ENCODE assay signal across 10 cellular contexts in the genomic region with DNA sequence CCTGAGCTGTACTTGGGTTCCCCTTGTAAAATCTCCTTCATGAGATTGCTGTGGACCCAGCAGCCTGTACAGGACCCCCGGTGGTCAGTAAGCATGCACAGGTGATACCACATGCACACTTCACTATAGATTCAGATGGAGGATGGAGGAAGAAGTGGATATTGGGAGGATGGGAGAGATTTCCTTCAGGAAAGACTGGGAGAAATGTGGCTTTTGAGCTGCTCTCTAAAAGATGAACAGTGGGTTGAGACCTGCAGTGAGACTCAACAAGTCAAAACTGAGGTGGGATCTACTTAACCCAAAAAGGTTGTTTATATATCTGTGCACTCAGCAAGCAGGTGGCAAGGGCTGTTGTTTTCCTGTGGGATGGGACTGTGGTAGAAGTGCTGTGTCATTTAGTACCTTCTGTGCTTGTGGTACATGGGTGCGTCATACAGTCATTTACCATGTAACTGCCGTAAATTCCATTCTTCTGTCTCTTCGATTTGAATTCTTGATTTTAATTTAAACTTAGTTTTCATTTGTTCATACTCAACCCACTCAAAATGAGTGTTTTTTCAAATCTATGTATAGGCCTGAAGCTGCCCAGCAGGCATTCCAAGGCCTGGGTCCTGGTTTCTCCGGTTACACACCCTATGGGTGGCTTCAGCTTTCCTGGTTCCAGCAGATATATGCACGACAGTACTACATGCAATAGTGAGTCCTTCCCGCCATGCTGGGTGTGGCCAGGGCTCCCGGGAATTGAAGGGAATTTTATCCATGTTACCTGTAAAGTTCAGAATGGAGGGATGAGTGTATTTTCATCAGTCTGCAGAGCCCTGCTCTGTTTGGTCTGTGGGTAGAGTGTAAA. TPM values are rescaled to one million over a fixed set of nuclear protein-coding genes. Genes with fewer than 3 reads are reported as not detected.
DNase-seq lines count a peak whose midpoint lies in the region; ATAC-seq, FAIRE-seq and TF ChIP-seq lines count a peak whose summit lies in the region.
"Had no signal": no experiment of that assay in that cellular context is flagged by ENCODE, and none has a peak within 500 bp of the region (broad histone marks: within the 10 kb centered on the region; RNA-seq: fewer than 3 reads in every experiment).

No MANE protein-coding gene starts in this region.

- H3K36me3 Mint-ChIP-seq in CD4-positive, CD25-positive, alpha-beta regulatory T cell: peaks cover 70% of the 10 kb centered on the region
- peaks cover 97% of the 10 kb centered on the region for H3K36me3 Mint-ChIP-seq in activated CD4-positive, alpha-beta memory T cell treated with anti-CD3 and anti-CD28 coated beads, Interleukin-2, amount 10 ng/mL, durations not matched to agents 7 days and 5 days (ENCODE audit: low read depth)

- H3K4me1 Mint-ChIP-seq in CD4-positive, CD25-positive, alpha-beta regulatory T cell: peaks cover 44 to 80% (median 64%) of the 10 kb centered on the region in 4 donors
- H3K4me1 Mint-ChIP-seq in activated CD4-positive, alpha-beta memory T cell treated with anti-CD3 and anti-CD28 coated beads, Interleukin-2, amount 10 ng/mL, durations not matched to agents 7 days and 5 days: peaks cover 88% of the 10 kb centered on the region

- H3K27me3 Mint-ChIP-seq in CD4-positive, CD25-positive, alpha-beta regulatory T cell: no peaks in the 10 kb centered on the region
- H3K27me3 Mint-ChIP-seq in activated CD4-positive, alpha-beta memory T cell treated with anti-CD3 and anti-CD28 coated beads, Interleukin-2, amount 10 ng/mL, durations not matched to agents 7 days and 5 days: no peaks in the 10 kb centered on the region

- peak overlapping the region; percentile 70 for H3K4me3 ChIP-seq in CD4-positive, CD25-positive, alpha-beta regulatory T cell (ENCODE audit: low read depth, low read length)
- no peak overlapping the region for H3K4me3 ChIP-seq in mucosa of descending colon
- H3K4me3 ChIP-seq: thoracic aorta had no signal

- no peaks in the 10 kb centered on the region for H3K9me3 ChIP-seq in CD4-positive, CD25-positive, alpha-beta regulatory T cell (ENCODE audit: control insufficient read depth in 2 of 2, low read length in 2 of 2)
- no peaks in the 10 kb centered on the region for H3K9me3 ChIP-seq in mucosa of descending colon
- H3K9me3 ChIP-seq: thoracic aorta had no signal

- ATAC-seq in CD4-positive, CD25-positive, alpha-beta regulatory T cell (ENCODE audit: low read depth in 2 of 2): peak; percentile 80 to 82
- peak; percentile 69 for ATAC-seq in mucosa of descending colon
- ATAC-seq in HG02973 (IDR thresholded peaks at IDR 0.05; ENCODE audit: unreplicated experiment): no peak

- POLR2A ChIA-PET in activated CD4-positive, alpha-beta memory T cell treated with anti-CD3 and anti-CD28 coated beads, Interleukin-2, amount 10 ng/mL, durations not matched to agents 7 days and 5 days (lab: Charles Lee): interaction anchor here (0.6 to 3.4 kb wide), 11 partner anchors 8 to 110 kb away, joined by 3 to 18 read pairs (median 5); a partner anchor contains a TSS

- no peak for TF ChIP-seq CTCF in mucosa of descending colon (IDR thresholded peaks at IDR 0.05)
- TF ChIP-seq CTCF in D721Med (IDR thresholded peaks at IDR 0.05; ENCODE audit: insufficient read depth, missing control alignments): no peak

- H3K9me3 Mint-ChIP-seq in CD4-positive, CD25-positive, alpha-beta regulatory T cell: no peaks in the 10 kb centered on the region
- H3K9me3 Mint-ChIP-seq in activated CD4-positive, alpha-beta memory T cell treated with anti-CD3 and anti-CD28 coated beads, Interleukin-2, amount 10 ng/mL, durations not matched to agents 7 days and 5 days: no peaks in the 10 kb centered on the region

- peak; percentile 43 to 89 (median 70) for DNase-seq in CD4-positive, CD25-positive, alpha-beta regulatory T cell
- DNase-seq in activated CD4-positive, alpha-beta memory T cell treated with anti-CD3 and anti-CD28 coated beads, Interleukin-2, amount 10 ng/mL, durations not matched to agents 7 days and 5 days: peak; percentile 77
- DNase-seq in mucosa of descending colon (no peak), D721Med (ENCODE audit: insufficient read length, low spot score) (no peak), medulla oblongata (ENCODE audit: extremely low spot score) (no peak), C1 segment of cervical spinal cord (lab: John Stamatoyannopoulos, UW) (no peak)

- peaks cover 88% of the 10 kb centered on the region for H3K36me3 ChIP-seq in CD4-positive, CD25-positive, alpha-beta regulatory T cell (ENCODE audit: control insufficient read depth, insufficient read depth, low read length)
- H3K36me3 ChIP-seq in mucosa of descending colon (ENCODE audit: low read depth): peaks cover 49% of the 10 kb centered on the region

- H3K27ac ChIP-seq in CD4-positive, CD25-positive, alpha-beta regulatory T cell (ENCODE audit: insufficient read depth, low read length, poor library complexity, severe bottlenecking): peak overlapping the region; percentile 85
- H3K27ac ChIP-seq: parathyroid adenoma, thoracic aorta had no signal

- peak; percentile 38 for TF ChIP-seq POLR2A in GM19193 (IDR thresholded peaks at IDR 0.05; ENCODE audit: extremely low read depth, insufficient read depth, insufficient read length)

- FAIRE-seq in D721Med (lab: Jason Lieb, UNC): no peak

- peak overlapping the region; percentile 68 to 99 (median 80) for H3K4me3 Mint-ChIP-seq in CD4-positive, CD25-positive, alpha-beta regulatory T cell
- H3K4me3 Mint-ChIP-seq in activated CD4-positive, alpha-beta memory T cell treated with anti-CD3 and anti-CD28 coated beads, Interleukin-2, amount 10 ng/mL, durations not matched to agents 7 days and 5 days: peak overlapping the region; percentile 68

- CTCF ChIA-PET in activated CD4-positive, alpha-beta memory T cell treated with anti-CD3 and anti-CD28 coated beads, Interleukin-2, amount 10 ng/mL, durations not matched to agents 7 days and 5 days (lab: Charles Lee): interaction anchor here (0.6 to 2.5 kb wide), 5 partner anchors 13 to 1448 kb away, joined by 3 to 8 read pairs (median 5); no protein-coding TSS in a partner anchor

- intact Hi-C loops in mucosa of descending colon (cut with DNase I, micrococcal nuclease): no loop called here

- peak overlapping the region; percentile 87 to 95 (median 93) for H3K27ac Mint-ChIP-seq in CD4-positive, CD25-positive, alpha-beta regulatory T cell
- H3K27ac Mint-ChIP-seq in activated CD4-positive, alpha-beta memory T cell treated with anti-CD3 and anti-CD28 coated beads, Interleukin-2, amount 10 ng/mL, durations not matched to agents 7 days and 5 days: peak overlapping the region; percentile 93

- no peaks in the 10 kb centered on the region for H3K27me3 ChIP-seq in CD4-positive, CD25-positive, alpha-beta regulatory T cell (ENCODE audit: control insufficient read depth, insufficient read depth, low read length)

- H3K4me1 ChIP-seq in CD4-positive, CD25-positive, alpha-beta regulatory T cell (ENCODE audit: control insufficient read depth, insufficient read depth, low read length, poor library complexity, severe bottlenecking): peaks cover 72% of the 10 kb centered on the region
- peaks cover 15% of the 10 kb centered on the region for H3K4me1 ChIP-seq in mucosa of descending colon (ENCODE audit: low read depth)

RNA-seq across cellular contexts. Expression of a gene that starts 6.9 kb away (rescaled TPM):
- total RNA-seq in CD4-positive, CD25-positive, alpha-beta regulatory T cell: 454 TPM
- 100 to 1,000 TPM; 133 to 174 (median 144) TPM for polyA plus RNA-seq in CD4-positive, CD25-positive, alpha-beta regulatory T cell
- total RNA-seq in activated CD4-positive, alpha-beta memory T cell treated with anti-CD3 and anti-CD28 coated beads, Interleukin-2, amount 10 ng/mL, durations not matched to agents 7 days and 5 days: 100 to 1,000 TPM; 166 to 171 TPM
- total RNA-seq in mucosa of descending colon: 100 to 1,000 TPM; 130 to 165 (median 159) TPM

RNA-seq across cellular contexts. Expression of a gene that starts 22.9 kb away (rescaled TPM):
- not detected for total RNA-seq in CD4-positive, CD25-positive, alpha-beta regulatory T cell
- polyA plus RNA-seq in CD4-positive, CD25-positive, alpha-beta regulatory T cell: under 1 TPM in 1 of 4 donors, not detected in 3; 0.27 TPM
- not detected for total RNA-seq in activated CD4-positive, alpha-beta memory T cell treated with anti-CD3 and anti-CD28 coated beads, Interleukin-2, amount 10 ng/mL, durations not matched to agents 7 days and 5 days
- total RNA-seq in mucosa of descending colon: under 1 TPM in 2 of 3 donors, not detected in 1; 0.22 to 0.35 TPM
- total RNA-seq: thoracic aorta had no signal

RNA-seq across cellular contexts. Expression of a gene that starts 50.5 kb away (rescaled TPM):
- 842 TPM for total RNA-seq in CD4-positive, CD25-positive, alpha-beta regulatory T cell
- 100 to 1,000 TPM in 1 of 4 donors, 10 to 100 TPM in 3; 75.3 to 112 (median 97.2) TPM for polyA plus RNA-seq in CD4-positive, CD25-positive, alpha-beta regulatory T cell
- total RNA-seq in activated CD4-positive, alpha-beta memory T cell treated with anti-CD3 and anti-CD28 coated beads, Interleukin-2, amount 10 ng/mL, durations not matched to agents 7 days and 5 days: 100 to 1,000 TPM; 259 to 263 TPM
- 100 to 1,000 TPM; 110 to 127 (median 113) TPM for total RNA-seq in mucosa of descending colon

Comparison
In these comparisons a context has a peak if more than half of its experiments do, and no peak if none do; other contexts are left out.
1. DNase-seq: peak in CD4-positive, CD25-positive, alpha-beta regulatory T cell (3 of 3) and activated CD4-positive, alpha-beta memory T cell treated with anti-CD3 and anti-CD28 coated beads, Interleukin-2, amount 10 ng/mL, durations not matched to agents 7 days and 5 days (single experiment); none in mucosa of descending colon (0 of 3), D721Med (single experiment), medulla oblongata (single experiment) and C1 segment of cervical spinal cord (0 of 14).